Comparison of ENCODE assay signal across 24 cellular contexts in the genomic region with DNA sequence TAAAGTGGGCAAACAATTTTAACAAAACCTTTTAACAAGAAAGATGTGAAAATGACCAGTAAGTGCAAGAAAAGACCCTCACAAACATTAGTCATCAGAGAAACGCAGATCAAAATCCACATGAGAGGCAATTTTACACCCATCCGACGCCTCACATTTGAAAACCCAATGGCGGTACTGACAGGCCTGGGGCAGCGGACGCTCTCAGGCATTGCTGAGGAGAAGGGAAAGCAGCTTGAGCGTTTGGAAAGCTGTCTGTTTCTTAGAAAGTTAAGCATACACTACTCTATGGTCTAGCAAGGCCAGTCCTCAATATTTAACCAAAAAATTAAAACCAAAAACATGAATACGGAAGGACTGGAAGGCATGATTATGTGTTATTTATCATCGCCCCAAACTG. TPM values are rescaled to one million over a fixed set of nuclear protein-coding genes. Genes with fewer than 3 reads are reported as not detected.
DNase-seq lines count a peak whose midpoint lies in the region; ATAC-seq and TF ChIP-seq lines count a peak whose summit lies in the region.
"Had no signal": no experiment of that assay in that cellular context is flagged by ENCODE, and none has a peak within 500 bp of the region (broad histone marks: within the 10 kb centered on the region; RNA-seq: fewer than 3 reads in every experiment).

No MANE protein-coding gene starts in this region.

- H3K27ac ChIP-seq in cardiac muscle cell (peak overlapping the region; percentile 13), hepatocyte (peak overlapping the region; percentile 94), right lobe of liver (peak overlapping the region in 2 of 3 donors; percentile 81 to 92)
- H3K27ac ChIP-seq: 22Rv1, A549, BLaER1 had no signal

- no peaks in the 10 kb centered on the region for H3K36me3 ChIP-seq in cardiac muscle cell
- no peaks in the 10 kb centered on the region for H3K36me3 ChIP-seq in hepatocyte (replicated peaks; ENCODE audit: insufficient read depth, low read depth)
- H3K36me3 ChIP-seq in right lobe of liver = no peaks in the 10 kb centered on the region
- H3K36me3 ChIP-seq: BE2C, BLaER1 had no signal

- no peak overlapping the region for H3K4me3 ChIP-seq in cardiac muscle cell
- no peak overlapping the region for H3K4me3 ChIP-seq in hepatocyte
- no peak overlapping the region for H3K4me3 ChIP-seq in right lobe of liver
- H3K4me3 ChIP-seq: A549, BLaER1 had no signal

- no peaks in the 10 kb centered on the region for H3K9me2 ChIP-seq in hepatocyte (replicated peaks; ENCODE audit: insufficient read depth)

- TF ChIP-seq CTCF in cardiac muscle cell (IDR thresholded peaks at IDR 0.05; ENCODE audit: low read depth, low read length) = no peak
- TF ChIP-seq CTCF in hepatocyte (IDR thresholded peaks at IDR 0.05; ENCODE audit: poor library complexity) = no peak
- TF ChIP-seq CTCF in right lobe of liver (IDR thresholded peaks at IDR 0.05) = no peak

- no peaks in the 10 kb centered on the region for H4K20me1 ChIP-seq in hepatocyte (ENCODE audit: insufficient read depth, poor library complexity, severe bottlenecking)
- H4K20me1 ChIP-seq: BLaER1 had no signal

- no peaks in the 10 kb centered on the region for H3K9me3 ChIP-seq in cardiac muscle cell (ENCODE audit: low read depth)
- H3K9me3 ChIP-seq in hepatocyte (ENCODE audit: low read depth) = no peaks in the 10 kb centered on the region
- H3K9me3 ChIP-seq in right lobe of liver = no peaks in the 10 kb centered on the region
- H3K9me3 ChIP-seq: A549, BE2C had no signal

- intact Hi-C loops in cardiac septum (cut with DNase I) = no loop called here
- intact Hi-C loops in right lobe of liver (cut with DNase I) = no loop called here

- H3K79me2 ChIP-seq in hepatocyte = no peaks in the 10 kb centered on the region

- TF ChIP-seq POLR2A in right lobe of liver (IDR thresholded peaks at IDR 0.05) = no peak

- H3K4me1 ChIP-seq in cardiac muscle cell (ENCODE audit: low read depth) (peaks cover 6% of the 10 kb centered on the region), hepatocyte (ENCODE audit: insufficient read depth) (peaks cover 10% of the 10 kb centered on the region), right lobe of liver (peaks cover 0 to 20% (median 10%) of the 10 kb centered on the region in 4 donors)
- H3K4me1 ChIP-seq: A549, BE2C had no signal

- no peaks in the 10 kb centered on the region for H3K27me3 ChIP-seq in cardiac muscle cell
- H3K27me3 ChIP-seq in hepatocyte = no peaks in the 10 kb centered on the region
- H3K27me3 ChIP-seq in right lobe of liver = no peaks in the 10 kb centered on the region
- H3K27me3 ChIP-seq: BE2C, BLaER1 had no signal

- DNase-seq in cardiac muscle cell (ENCODE audit: low read depth in 1 of 2, low spot score in 1 of 2) (no peak), cardiac septum (ENCODE audit: low spot score) (no peak), hepatocyte (ENCODE audit: low spot score) (no peak), left lobe of liver (ENCODE audit: low spot score) (peak; percentile 14), right lobe of liver (no peak), AG20443 (ENCODE audit: low spot score) (no peak)
- DNase-seq in stimulated activated naive CD4-positive, alpha-beta T cell (lab: John Stamatoyannopoulos, UW) = no peak
- DNase-seq: BE2C; C1 segment of cervical spinal cord; CD4-positive, alpha-beta memory T cell; CD4-positive, CD25-positive, alpha-beta regulatory T cell; CD8-positive, alpha-beta memory T cell; COR-L47; DMS 273 treated with DMSO at 0.1 percent for 48 hours; DMS153; DMS53; DMS79 treated with DMSO at 0.1 percent for 48 hours; GF-D8 had no signal

- peak overlapping the region; percentile 45 for H2AFZ ChIP-seq in hepatocyte

- whole genome bisulfite sequencing in hepatocyte (ENCODE audit: low lambda C conversion rate, missing lambda C conversion rate) = 92% methylated on average over 9 of the region's 9 CpGs
- 80% methylated on average over 8 of the region's 9 CpGs for WGBS in right lobe of liver (ENCODE audit: insufficient coverage, low coverage, low lambda C conversion rate, missing lambda C conversion rate)

- no peak overlapping the region for H3K4me2 ChIP-seq in hepatocyte
- H3K4me2 ChIP-seq: A549, BLaER1 had no signal

- ATAC-seq in left lobe of liver (no peak), right lobe of liver (no peak), HG03196 (IDR thresholded peaks at IDR 0.05; ENCODE audit: unreplicated experiment) (no peak)
- ATAC-seq: A549 had no signal

RNA-seq across cellular contexts. Expression of a gene that starts 2.0 kb away (rescaled TPM):
- total RNA-seq in cardiac muscle cell (not detected in 2 replicates), cardiac septum (not detected), hepatocyte (not detected in 2 replicates), left lobe of liver (0.25 TPM), right lobe of liver (under 1 TPM in 1 of 6 experiments, not detected in 5; 0.24 TPM)
- polyA plus RNA-seq in cardiac muscle cell (not detected in 2 replicates), hepatocyte (0.26 TPM in 1 of 2 replicates, not detected in the other)
- total RNA-seq: A172; CD4-positive, alpha-beta memory T cell; CD8-positive, alpha-beta memory T cell had no signal
- polyA plus RNA-seq: A549; CD14-positive monocyte; CD4-positive, alpha-beta memory T cell; CD4-positive, CD25-positive, alpha-beta regulatory T cell; CD8-positive, alpha-beta memory T cell had no signal

RNA-seq across cellular contexts. Expression of a gene that starts 8.8 kb away (rescaled TPM):
- total RNA-seq in cardiac muscle cell = not detected in 2 replicates
- polyA plus RNA-seq in cardiac muscle cell = 0.12 TPM in 1 of 2 replicates, not detected in the other
- total RNA-seq in cardiac septum = not detected
- total RNA-seq in hepatocyte = 0.12 TPM in 1 of 2 replicates, not detected in the other
- polyA plus RNA-seq in hepatocyte = not detected in 2 replicates
- total RNA-seq in left lobe of liver = not detected
- 1 to 10 TPM in 1 of 6 experiments, under 1 TPM in 3, not detected in 2; 0.18 to 3.9 (median 0.23) TPM for total RNA-seq in right lobe of liver
- total RNA-seq: A172; CD4-positive, alpha-beta memory T cell; CD4-positive, CD25-positive, alpha-beta regulatory T cell; CD8-positive, alpha-beta memory T cell had no signal
- polyA plus RNA-seq: A549; CD14-positive monocyte; CD4-positive, alpha-beta memory T cell; CD4-positive, CD25-positive, alpha-beta regulatory T cell; CD8-positive, alpha-beta memory T cell had no signal

RNA-seq across cellular contexts. Expression of a gene that starts 12.4 kb away (rescaled TPM):
- total RNA-seq in cardiac muscle cell = 0.39 TPM in 1 of 2 replicates, not detected in the other
- polyA plus RNA-seq in cardiac muscle cell = not detected in 2 replicates
- not detected for total RNA-seq in cardiac septum
- 0.23 TPM in 1 of 2 replicates, not detected in the other for total RNA-seq in hepatocyte
- polyA plus RNA-seq in hepatocyte = 0.13 TPM in 1 of 2 replicates, not detected in the other
- total RNA-seq in left lobe of liver = 0.30 TPM
- under 1 TPM in 2 of 6 experiments, not detected in 4; 0.17 to 0.38 TPM for total RNA-seq in right lobe of liver
- total RNA-seq: A172; CD4-positive, alpha-beta memory T cell; CD8-positive, alpha-beta memory T cell had no signal
- polyA plus RNA-seq: A549; CD14-positive monocyte; CD4-positive, alpha-beta memory T cell; CD4-positive, CD25-positive, alpha-beta regulatory T cell; CD8-positive, alpha-beta memory T cell had no signal

RNA-seq across cellular contexts. Expression of a gene that starts 29.5 kb away (rescaled TPM):
- 0.14 TPM in 1 of 2 replicates, not detected in the other for total RNA-seq in cardiac muscle cell
- 0.23 and 0.34 TPM in 2 replicates for polyA plus RNA-seq in cardiac muscle cell
- not detected for total RNA-seq in cardiac septum
- not detected in 2 replicates for total RNA-seq in hepatocyte
- polyA plus RNA-seq in hepatocyte = 0.12 TPM in 1 of 2 replicates, not detected in the other
- total RNA-seq in left lobe of liver = 0.15 TPM
- under 1 TPM in 3 of 6 experiments, not detected in 3; 0.17 to 0.18 (median 0.18) TPM for total RNA-seq in right lobe of liver
- total RNA-seq: A172; CD4-positive, alpha-beta memory T cell; CD4-positive, CD25-positive, alpha-beta regulatory T cell; CD8-positive, alpha-beta memory T cell had no signal
- polyA plus RNA-seq: A549; CD14-positive monocyte; CD4-positive, alpha-beta memory T cell; CD4-positive, CD25-positive, alpha-beta regulatory T cell; CD8-positive, alpha-beta memory T cell had no signal

RNA-seq across cellular contexts. Expression of a gene that starts 46.9 kb away (rescaled TPM):
- not detected in 2 replicates for total RNA-seq in cardiac muscle cell
- not detected in 2 replicates for polyA plus RNA-seq in cardiac muscle cell
- not detected for total RNA-seq in cardiac septum
- total RNA-seq in hepatocyte = not detected in 2 replicates
- not detected in 2 replicates for polyA plus RNA-seq in hepatocyte
- total RNA-seq in left lobe of liver = not detected
- not detected for total RNA-seq in right lobe of liver
- total RNA-seq: A172; CD4-positive, alpha-beta memory T cell; CD4-positive, CD25-positive, alpha-beta regulatory T cell; CD8-positive, alpha-beta memory T cell had no signal
- polyA plus RNA-seq: A549; CD14-positive monocyte; CD4-positive, alpha-beta memory T cell; CD4-positive, CD25-positive, alpha-beta regulatory T cell; CD8-positive, alpha-beta memory T cell had no signal

Comparison
In these comparisons a context has a peak if more than half of its experiments do, and no peak if none do; other contexts are left out.
1. H3K27ac ChIP-seq: peak in every context shown above with its lines; median percentile 94 in hepatocyte; 86 in right lobe of liver; 13 in cardiac muscle cell.